Comparison of ENCODE assay signal across 8 cellular contexts in genomic region chr1:84103197-84103992, GRCh38. TPM values are rescaled to one million over a fixed set of nuclear protein-coding genes. Genes with fewer than 3 reads are reported as not detected.
DNase-seq lines count a peak whose midpoint lies in the region; ATAC-seq and TF ChIP-seq lines count a peak whose summit lies in the region.

No MANE protein-coding gene starts in this region.

- peak; percentile 65 for ATAC-seq in HG02938 (IDR thresholded peaks at IDR 0.05; ENCODE audit: unreplicated experiment)
- peak; percentile 86 for ATAC-seq in upper lobe of right lung
- ATAC-seq in HG03439 (IDR thresholded peaks at IDR 0.05; ENCODE audit: unreplicated experiment): no peak

- BruUV-seq in mammary epithelial cell (replicated peaks; lab: Mats Ljungman, UMichigan): no TSS peak

- peak overlapping the region; percentile 47 for H2AFZ ChIP-seq in mammary epithelial cell (ENCODE audit: low read depth, low read length)

- H3K4me1 ChIP-seq in mammary epithelial cell (ENCODE audit: insufficient read depth, low read length) (peaks cover 34% of the 10 kb centered on the region), upper lobe of right lung (no peaks in the 10 kb centered on the region)

- H3K4me2 ChIP-seq in mammary epithelial cell (ENCODE audit: insufficient read depth, low read depth, low read length): no peak overlapping the region

- in situ Hi-C loops in mammary epithelial cell (cut with MboI; ENCODE audit: low sequenced_read_pairs in 2 of 2): no loop called here

- H3K9me3 ChIP-seq in mammary epithelial cell (replicated peaks; ENCODE audit: insufficient read depth, low read length) (no peaks in the 10 kb centered on the region), upper lobe of right lung (no peaks in the 10 kb centered on the region)

- H3K27me3 ChIP-seq in GM06990 (replicated peaks; ENCODE audit: control insufficient read depth, insufficient read depth, low read length) (no peaks in the 10 kb centered on the region), mammary epithelial cell (ENCODE audit: insufficient read depth, low read length) (no peaks in the 10 kb centered on the region), upper lobe of right lung (no peaks in the 10 kb centered on the region)

- no peak for TF ChIP-seq CTCF in GM06990 (IDR thresholded peaks at IDR 0.05; ENCODE audit: insufficient read depth, low read length, poor library complexity, severe bottlenecking)
- TF ChIP-seq CTCF in mammary epithelial cell (conservative IDR thresholded peaks at IDR 0.05 in 1 of 2, IDR thresholded peaks at IDR 0.05 in 1 of 2; ENCODE audit: extremely low read depth in 1 of 2, insufficient read depth in 1 of 2, low read depth in 1 of 2, low read length in 2 of 2): no peak
- TF ChIP-seq CTCF in upper lobe of right lung (IDR thresholded peaks at IDR 0.05): no peak

- H3K27ac ChIP-seq in mammary epithelial cell (ENCODE audit: insufficient read depth, low read depth, low read length) (peak overlapping the region; percentile 46), upper lobe of right lung (no peak overlapping the region)

- H3K9ac ChIP-seq in mammary epithelial cell (ENCODE audit: insufficient read depth, low read length): no peak overlapping the region

- 67% methylated on average over 3 of the region's 3 CpGs for WGBS in mammary epithelial cell (ENCODE audit: low coverage, missing lambda C conversion rate)

- dilution Hi-C loops in mammary epithelial cell (cut with HindIII; ENCODE audit: low sequenced_read_pairs): no loop called here

- H3K36me3 ChIP-seq in GM06990 (ENCODE audit: control insufficient read depth, insufficient read depth, low read length) (no peaks in the 10 kb centered on the region), mammary epithelial cell (ENCODE audit: insufficient read depth, low read length) (no peaks in the 10 kb centered on the region), upper lobe of right lung (no peaks in the 10 kb centered on the region)

- H3K4me3 ChIP-seq in GM06990 (replicated peaks; ENCODE audit: low read depth, low read length) (no peak overlapping the region), mammary epithelial cell (replicated peaks in 1 of 3; ENCODE audit: insufficient read depth in 1 of 3, low read depth in 2 of 3, low read length in 3 of 3) (no peak overlapping the region), upper lobe of right lung (no peak overlapping the region)

- H4K20me1 ChIP-seq in mammary epithelial cell (ENCODE audit: insufficient read depth, low read length): no peaks in the 10 kb centered on the region

- H3K79me2 ChIP-seq in mammary epithelial cell (ENCODE audit: insufficient read depth, low read length): peaks cover 4% of the 10 kb centered on the region

- intact Hi-C loops in mammary epithelial cell (cut with micrococcal nuclease) (no loop called here), upper lobe of right lung (cut with DNase I) (no loop called here)

- CTCF ChIA-PET in mammary epithelial cell (lab: Charles Lee; ENCODE audit: low non-redundant PET): interaction anchor here (0.5 kb wide), 1 partner anchor 105 kb away, joined by 9 read pairs; the partner anchor contains the start of gene TTLL7

- DNase-seq in 8988T (peak; percentile 2), GM06990 (ENCODE audit: extremely low read depth, insufficient read length) (peak; percentile 26), NCI-H2227 (lab: John Stamatoyannopoulos, UW; ENCODE audit: unreplicated experiment) (peak; percentile 53), mammary epithelial cell (peak; percentile 83), left kidney (ENCODE audit: low read depth, low spot score) (peak; percentile 50), upper lobe of right lung (peak; percentile 35)

RNA-seq across cellular contexts. Expression of gene PRKACB, which starts 40.7 kb away (rescaled TPM):
- total RNA-seq in mammary epithelial cell (10 to 100 TPM; 25.3 to 29.0 TPM), upper lobe of right lung (31.9 TPM)
- polyA plus RNA-seq in mammary epithelial cell: 8.9 TPM
- 11.3 TPM for polyA minus RNA-seq in mammary epithelial cell

Comparison
In these comparisons a context has a peak if more than half of its experiments do, and no peak if none do; other contexts are left out.
1. DNase-seq: peak in every context shown above with its lines; median percentile 83 in mammary epithelial cell; 53 in NCI-H2227; 50 in left kidney; 35 in upper lobe of right lung; 26 in GM06990; 2 in 8988T.